8 cellular contexts compared by ENCODE assay signal in genomic region chr6:166958926-166959861, GRCh38. TPM values are rescaled to one million over a fixed set of nuclear protein-coding genes. Genes with fewer than 3 reads are reported as not detected.
DNase-seq lines count a peak whose midpoint lies in the region; ATAC-seq and TF ChIP-seq lines count a peak whose summit lies in the region.

No MANE protein-coding gene starts in this region.

- peaks cover 7% of the 10 kb centered on the region for H3K27me3 ChIP-seq in H7 (ENCODE audit: control insufficient read depth, insufficient read depth, low read length)

- no peaks in the 10 kb centered on the region for H3K36me3 ChIP-seq in H7 (replicated peaks; ENCODE audit: control insufficient read depth, insufficient read depth, low read length)

- no peak overlapping the region for H3K4me3 ChIP-seq in fibroblast of pulmonary artery (replicated peaks; ENCODE audit: low read depth, low read length)
- no peak overlapping the region for H3K4me3 ChIP-seq in H7 (ENCODE audit: insufficient read depth, low read depth, low read length)

- TF ChIP-seq CTCF in fibroblast of pulmonary artery (IDR thresholded peaks at IDR 0.05; ENCODE audit: low read length, missing control alignments): no peak

- DNase-seq in stimulated activated CD8-positive, alpha-beta memory T cell treated with anti-CD3 and anti-CD28 coated beads, Interleukin-12 subunit alpha, Interleukin-12 subunit beta, amount 100 ng/mL, for 1 hour (ENCODE audit: low read depth): peak; percentile 36
- no peak for DNase-seq in stimulated activated CD8-positive, alpha-beta memory T cell treated with anti-CD3 and anti-CD28 coated beads, Interleukin-4, amount 100 ng/mL, for 48 hours
- DNase-seq in T-helper 22 cell (ENCODE audit: low read depth): peak; percentile 58
- DNase-seq in fibroblast of pulmonary artery (ENCODE audit: low read depth): peak; percentile 39
- peak; percentile 25 to 76 (median 59) for DNase-seq in stimulated activated naive CD4-positive, alpha-beta T cell (lab: John Stamatoyannopoulos, UW)
- no peak for DNase-seq in H7

- no peak for ATAC-seq in GM21723 (IDR thresholded peaks at IDR 0.05; ENCODE audit: unreplicated experiment)
- no peak for ATAC-seq in HG02852 (IDR thresholded peaks at IDR 0.05; ENCODE audit: unreplicated experiment)

RNA-seq across cellular contexts. Expression of gene RNASET2, which starts 2.8 kb away (rescaled TPM):
- 27.8 and 41.3 TPM in 2 replicates for total RNA-seq in H7 (2014; rRNA removed; shearing (Covaris generic))

RNA-seq across cellular contexts. Expression of gene CEP43, which starts 40.0 kb away (rescaled TPM):
- total RNA-seq in H7 (2014; rRNA removed; shearing (Covaris generic)): 14.8 and 16.8 TPM in 2 replicates

Comparison
In these comparisons a context has a peak if more than half of its experiments do, and no peak if none do; other contexts are left out.
1. DNase-seq: peak in stimulated activated CD8-positive, alpha-beta memory T cell treated with anti-CD3 and anti-CD28 coated beads, Interleukin-12 subunit alpha, Interleukin-12 subunit beta, amount 100 ng/mL, for 1 hour (single experiment), T-helper 22 cell (single experiment), fibroblast of pulmonary artery (single experiment) and stimulated activated naive CD4-positive, alpha-beta T cell (6 of 6); none in stimulated activated CD8-positive, alpha-beta memory T cell treated with anti-CD3 and anti-CD28 coated beads, Interleukin-4, amount 100 ng/mL, for 48 hours (single experiment) and H7 (single experiment).